8 cellular contexts compared by ENCODE assay signal in genomic region chr4:47484169-47484568, GRCh38. TPM values are rescaled to one million over a fixed set of nuclear protein-coding genes. Genes with fewer than 3 reads are reported as not detected.
DNase-seq lines count a peak whose midpoint lies in the region; FAIRE-seq and TF ChIP-seq lines count a peak whose summit lies in the region.

No MANE protein-coding gene starts in this region.

- no peaks in the 10 kb centered on the region for H3K9me3 Mint-ChIP-seq in activated naive CD4-positive, alpha-beta T cell treated with anti-CD3 and anti-CD28 coated beads for 36 hours

- H3K27me3 Mint-ChIP-seq in activated naive CD4-positive, alpha-beta T cell treated with anti-CD3 and anti-CD28 coated beads for 36 hours (ENCODE audit: low read depth), result peaks cover 2% of the 10 kb centered on the region

- H3K4me2 ChIP-seq in OCI-LY3 (ENCODE audit: low read length), result peak overlapping the region; percentile 88

- no peaks in the 10 kb centered on the region for H4K20me1 ChIP-seq in OCI-LY3 (ENCODE audit: insufficient read depth, low read length)

- peaks cover 25% of the 10 kb centered on the region for H3K4me1 ChIP-seq in OCI-LY3 (ENCODE audit: low read length)
- H3K4me1 ChIP-seq in esophagus muscularis mucosa, result peaks cover 0 to 22% (median 16%) of the 10 kb centered on the region in 4 donors
- peaks cover 0 to 35% (median 17%) of the 10 kb centered on the region in 4 donors for H3K4me1 ChIP-seq in tibial nerve

- no peaks in the 10 kb centered on the region for H3K36me3 ChIP-seq in OCI-LY3 (replicated peaks; ENCODE audit: low read depth, low read length)
- no peaks in the 10 kb centered on the region for H3K36me3 ChIP-seq in esophagus muscularis mucosa
- H3K36me3 ChIP-seq in tibial nerve, result peaks cover 0 to 4% (median 0%) of the 10 kb centered on the region in 3 donors

- no peak overlapping the region for H3K9ac ChIP-seq in OCI-LY3 (ENCODE audit: low read length)

- H3K27ac ChIP-seq in OCI-LY3 (ENCODE audit: low read length) (no peak overlapping the region), esophagus muscularis mucosa (replicated peaks in 1 of 4) (peak overlapping the region; percentile 85 to 94 (median 90)), tibial nerve (peak overlapping the region; percentile 84 to 98 (median 94))

- TF ChIP-seq POLR2A in esophagus muscularis mucosa (IDR thresholded peaks at IDR 0.05; ENCODE audit: low read depth) (no peak), tibial nerve (IDR thresholded peaks at IDR 0.05) (no peak), H54 (IDR thresholded peaks at IDR 0.05; ENCODE audit: low read depth, low read length) (no peak)

- intact Hi-C loops in activated naive CD4-positive, alpha-beta T cell treated with anti-CD3 and anti-CD28 coated beads for 36 hours (cut with micrococcal nuclease), result loop anchor here (2.0 to 10.0 kb wide), 3 partner anchors 47 to 781 kb away; partner anchors contain the start of genes TEC and TXK
- intact Hi-C loops in esophagus muscularis mucosa (cut with DNase I), result no loop called here

- H3K27ac Mint-ChIP-seq in activated naive CD4-positive, alpha-beta T cell treated with anti-CD3 and anti-CD28 coated beads for 36 hours, result peak overlapping the region; percentile 41

- CTCF ChIA-PET in activated naive CD4-positive, alpha-beta T cell treated with anti-CD3 and anti-CD28 coated beads for 36 hours (lab: Charles Lee), result no interaction called here

- DNase-seq in activated naive CD4-positive, alpha-beta T cell treated with anti-CD3 and anti-CD28 coated beads for 36 hours, result no peak
- DNase-seq in activated naive CD4-positive, alpha-beta T cell treated with Interleukin-2 at 50 U/mL for 16 hours, result no peak
- DNase-seq in esophagus muscularis mucosa (ENCODE audit: extremely low spot score) (no peak), tibial nerve (ENCODE audit: low spot score in 2 of 2) (no peak), H54 (ENCODE audit: insufficient read length, low spot score) (no peak)
- no peak for DNase-seq in stimulated activated CD4-positive, alpha-beta T cell treated with anti-CD3 and anti-CD28 coated beads, Interleukin-2, amount 100 ng/mL, for 48 hours
- no peak for DNase-seq in stimulated activated CD8-positive, alpha-beta memory T cell treated with anti-CD3 and anti-CD28 coated beads, Interleukin-4, amount 100 ng/mL, for 48 hours

- H3K4me3 ChIP-seq in OCI-LY3 (ENCODE audit: low read length) (peak overlapping the region; percentile 81), esophagus muscularis mucosa (no peak overlapping the region), tibial nerve (no peak overlapping the region)

- no peaks in the 10 kb centered on the region for H3K36me3 Mint-ChIP-seq in activated naive CD4-positive, alpha-beta T cell treated with anti-CD3 and anti-CD28 coated beads for 36 hours (ENCODE audit: low read depth)

- peak overlapping the region; percentile 96 for H2AFZ ChIP-seq in OCI-LY3 (ENCODE audit: low read depth, low read length)

- TF ChIP-seq EP300 in esophagus muscularis mucosa (IDR thresholded peaks at IDR 0.05) (no peak), tibial nerve (IDR thresholded peaks at IDR 0.05) (no peak)

- H3K9me3 ChIP-seq in OCI-LY3 (ENCODE audit: insufficient read depth, low read length) (no peaks in the 10 kb centered on the region), esophagus muscularis mucosa (no peaks in the 10 kb centered on the region), tibial nerve (peaks cover 0 to 4% (median 0%) of the 10 kb centered on the region in 4 donors)

- TF ChIP-seq CTCF in OCI-LY3 (IDR thresholded peaks at IDR 0.05; ENCODE audit: low read depth, low read length), result no peak
- TF ChIP-seq CTCF in esophagus muscularis mucosa (IDR thresholded peaks at IDR 0.05), result no peak
- TF ChIP-seq CTCF in tibial nerve (IDR thresholded peaks at IDR 0.05), result no peak

- peak overlapping the region; percentile 50 for H3K4me3 Mint-ChIP-seq in activated naive CD4-positive, alpha-beta T cell treated with anti-CD3 and anti-CD28 coated beads for 36 hours

- FAIRE-seq in H54 (lab: Jason Lieb, UNC), result no peak

- 64% methylated on average over 2 of the region's 3 CpGs for WGBS in esophagus muscularis mucosa
- 55 to 67% methylated on average over 3 of the region's 3 CpGs for WGBS in tibial nerve, 2 donors

- peaks cover 16% of the 10 kb centered on the region for H3K4me1 Mint-ChIP-seq in activated naive CD4-positive, alpha-beta T cell treated with anti-CD3 and anti-CD28 coated beads for 36 hours (ENCODE audit: low read depth)

- H3K27me3 ChIP-seq in OCI-LY3 (ENCODE audit: low read depth, low read length) (no peaks in the 10 kb centered on the region), esophagus muscularis mucosa (no peaks in the 10 kb centered on the region), tibial nerve (no peaks in the 10 kb centered on the region)

- no peaks in the 10 kb centered on the region for H3K79me2 ChIP-seq in OCI-LY3 (ENCODE audit: low read length)

RNA-seq across cellular contexts. Expression of gene ATP10D, which starts 0.9 kb away (rescaled TPM):
- total RNA-seq in activated naive CD4-positive, alpha-beta T cell treated with anti-CD3 and anti-CD28 coated beads for 36 hours, result 1 to 10 TPM; 2.7 to 3.1 TPM
- total RNA-seq in esophagus muscularis mucosa (10 to 100 TPM; 16.8 to 24.4 (median 19.8) TPM), tibial nerve (10 to 100 TPM; 13.5 to 28.2 (median 18.0) TPM)

RNA-seq across cellular contexts. Expression of gene COMMD8, which starts 20.7 kb away (rescaled TPM):
- 10 to 100 TPM; 29.0 to 29.6 TPM for total RNA-seq in activated naive CD4-positive, alpha-beta T cell treated with anti-CD3 and anti-CD28 coated beads for 36 hours
- total RNA-seq in esophagus muscularis mucosa, result 10 to 100 TPM; 10.3 to 19.9 (median 14.1) TPM
- total RNA-seq in tibial nerve, result 10 to 100 TPM in 2 of 4 donors, 1 to 10 TPM in 2; 9.0 to 13.5 (median 10.5) TPM
